ENCODE assay signal across 17 cellular contexts in the genomic region with DNA sequence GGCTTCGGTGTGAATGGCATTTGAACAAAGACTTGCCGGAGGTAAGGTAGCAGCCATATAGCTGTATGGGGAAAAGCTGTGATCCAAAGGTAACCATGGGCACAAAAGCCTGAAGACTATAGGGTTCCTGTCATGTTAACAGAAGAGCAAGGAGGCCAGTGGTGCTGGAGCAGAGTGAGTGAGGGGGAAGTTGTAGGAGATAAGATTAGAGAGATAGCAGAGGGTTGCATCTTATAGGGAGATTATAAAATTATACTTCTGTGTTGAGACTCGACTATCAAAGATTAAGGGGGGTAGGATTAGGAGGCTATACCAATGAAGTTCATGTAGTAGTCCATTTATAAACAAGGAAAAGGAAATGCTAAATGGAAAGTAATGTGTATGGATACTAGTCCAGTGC. TPM values are rescaled to one million over a fixed set of nuclear protein-coding genes. Genes with fewer than 3 reads are reported as not detected.
DNase-seq lines count a peak whose midpoint lies in the region; ATAC-seq, FAIRE-seq and TF ChIP-seq lines count a peak whose summit lies in the region.
"Had no signal": no experiment of that assay in that cellular context is flagged by ENCODE, and none has a peak within 500 bp of the region (broad histone marks: within the 10 kb centered on the region; RNA-seq: fewer than 3 reads in every experiment).

No MANE protein-coding gene starts in this region.

- H3K79me2 ChIP-seq in neural cell (replicated peaks; ENCODE audit: insufficient read depth, low read length) = peaks cover 67% of the 10 kb centered on the region

- peak overlapping the region; percentile 45 for H3K4me3 ChIP-seq in neural cell (ENCODE audit: low read length)
- H3K4me3 ChIP-seq: gastrocnemius medialis, MG63, spleen had no signal

- no peak overlapping the region for H3K4me2 ChIP-seq in neural cell (ENCODE audit: low read length)

- no peaks in the 10 kb centered on the region for H3K36me3 ChIP-seq in neural cell (ENCODE audit: insufficient read depth, low read length)
- H3K36me3 ChIP-seq: gastrocnemius medialis had no signal

- no peaks in the 10 kb centered on the region for H3K9me3 Mint-ChIP-seq in activated CD4-positive, alpha-beta T cell treated with anti-CD3 and anti-CD28 coated beads, Interleukin-2, amount 10 ng/mL, durations not matched to agents 24 days and 14 days
- H3K9me3 Mint-ChIP-seq in IgD-negative memory B cell = no peaks in the 10 kb centered on the region
- H3K9me3 Mint-ChIP-seq in activated naive CD8-positive, alpha-beta T cell treated with anti-CD3 and anti-CD28 coated beads, Interleukin-2, amount 50 U/mL, for 24 hours = no peaks in the 10 kb centered on the region

- TF ChIP-seq EP300 in neural cell (conservative IDR thresholded peaks at IDR 0.05; ENCODE audit: poor library complexity, severe bottlenecking) = no peak

- H3K27me3 Mint-ChIP-seq in activated CD4-positive, alpha-beta T cell treated with anti-CD3 and anti-CD28 coated beads, Interleukin-2, amount 10 ng/mL, durations not matched to agents 24 days and 14 days = no peaks in the 10 kb centered on the region
- no peaks in the 10 kb centered on the region for H3K27me3 Mint-ChIP-seq in IgD-negative memory B cell
- no peaks in the 10 kb centered on the region for H3K27me3 Mint-ChIP-seq in activated naive CD8-positive, alpha-beta T cell treated with anti-CD3 and anti-CD28 coated beads, Interleukin-2, amount 50 U/mL, for 24 hours

- H3K27me3 ChIP-seq in neural cell (ENCODE audit: insufficient read depth, low read depth, low read length) = no peaks in the 10 kb centered on the region
- H3K27me3 ChIP-seq: gastrocnemius medialis, MG63, spleen had no signal

- peaks cover 39% of the 10 kb centered on the region for H3K36me3 Mint-ChIP-seq in activated CD4-positive, alpha-beta T cell treated with anti-CD3 and anti-CD28 coated beads, Interleukin-2, amount 10 ng/mL, durations not matched to agents 24 days and 14 days (ENCODE audit: low read depth)
- H3K36me3 Mint-ChIP-seq in IgD-negative memory B cell = no peaks in the 10 kb centered on the region
- peaks cover 42% of the 10 kb centered on the region for H3K36me3 Mint-ChIP-seq in activated naive CD8-positive, alpha-beta T cell treated with anti-CD3 and anti-CD28 coated beads, Interleukin-2, amount 50 U/mL, for 24 hours (ENCODE audit: low read depth)

- H3K9ac ChIP-seq in neural cell (ENCODE audit: low read length) = no peak overlapping the region

- ATAC-seq in activated naive CD8-positive, alpha-beta T cell treated with anti-CD3 and anti-CD28 coated beads, Interleukin-2, amount 50 U/mL, for 24 hours = no peak
- no peak for ATAC-seq in GM18511 (IDR thresholded peaks at IDR 0.05; ENCODE audit: unreplicated experiment)
- ATAC-seq in HG02885 (IDR thresholded peaks at IDR 0.05; ENCODE audit: poor library complexity, unreplicated experiment) = no peak
- ATAC-seq: activated CD4-positive, CD25-positive, alpha-beta regulatory T cell treated with anti-CD3 and anti-CD28 coated beads, Interleukin-2, amount 50 U/mL, for 24 hours; gastrocnemius medialis had no signal

- no peak for FAIRE-seq in RCC 7860 (lab: Jason Lieb, UNC)
- FAIRE-seq: GM18507 had no signal

- no peak overlapping the region for H3K27ac Mint-ChIP-seq in activated CD4-positive, alpha-beta T cell treated with anti-CD3 and anti-CD28 coated beads, Interleukin-2, amount 10 ng/mL, durations not matched to agents 24 days and 14 days
- H3K27ac Mint-ChIP-seq in IgD-negative memory B cell = no peak overlapping the region
- H3K27ac Mint-ChIP-seq in activated naive CD8-positive, alpha-beta T cell treated with anti-CD3 and anti-CD28 coated beads, Interleukin-2, amount 50 U/mL, for 24 hours = no peak overlapping the region

- H2AFZ ChIP-seq in neural cell (ENCODE audit: low read depth, low read length) = no peak overlapping the region

- intact Hi-C loops in activated CD4-positive, alpha-beta T cell treated with anti-CD3 and anti-CD28 coated beads, Interleukin-2, amount 10 ng/mL, durations not matched to agents 24 days and 14 days (cut with micrococcal nuclease) = loop anchor here (10.0 kb wide), 1 partner anchor 168 kb away; no protein-coding TSS in a partner anchor

- peaks cover 42% of the 10 kb centered on the region for H3K4me1 Mint-ChIP-seq in activated CD4-positive, alpha-beta T cell treated with anti-CD3 and anti-CD28 coated beads, Interleukin-2, amount 10 ng/mL, durations not matched to agents 24 days and 14 days
- peaks cover 29 to 44% (median 42%) of the 10 kb centered on the region in 3 donors for H3K4me1 Mint-ChIP-seq in IgD-negative memory B cell
- H3K4me1 Mint-ChIP-seq in activated naive CD8-positive, alpha-beta T cell treated with anti-CD3 and anti-CD28 coated beads, Interleukin-2, amount 50 U/mL, for 24 hours = peaks cover 54% of the 10 kb centered on the region

- no peak for DNase-seq in activated CD4-positive, alpha-beta T cell treated with anti-CD3 and anti-CD28 coated beads, Interleukin-2, amount 10 ng/mL, durations not matched to agents 24 days and 14 days
- DNase-seq in activated CD4-positive, alpha-beta T cell treated with anti-CD3 and anti-CD28 coated beads, Interleukin-2, amount 50 U/mL, for 1 hour = no peak
- no peak for DNase-seq in activated naive CD8-positive, alpha-beta T cell treated with anti-CD3 and anti-CD28 coated beads, Interleukin-2, amount 50 U/mL, for 24 hours
- no peak for DNase-seq in RCC 7860 (ENCODE audit: low spot score)
- DNase-seq: activated naive CD4-positive, alpha-beta T cell treated with anti-CD3 and anti-CD28 coated beads, Interleukin-2, amount 50 U/mL, for 16 hours; dermis blood vessel endothelial cell; gastrocnemius medialis; MG63; NCI-H2227 treated with DMSO at 0.1 percent for 48 hours; SHP77; spleen had no signal

- peak overlapping the region; percentile 47 for H3K4me3 Mint-ChIP-seq in activated CD4-positive, alpha-beta T cell treated with anti-CD3 and anti-CD28 coated beads, Interleukin-2, amount 10 ng/mL, durations not matched to agents 24 days and 14 days
- H3K4me3 Mint-ChIP-seq in IgD-negative memory B cell = peak overlapping the region in 3 of 4 donors; percentile 19 to 47 (median 46)
- peak overlapping the region; percentile 22 for H3K4me3 Mint-ChIP-seq in activated naive CD8-positive, alpha-beta T cell treated with anti-CD3 and anti-CD28 coated beads, Interleukin-2, amount 50 U/mL, for 24 hours

- TF ChIP-seq CTCF in neural cell (IDR thresholded peaks at IDR 0.05; ENCODE audit: poor library complexity, severe bottlenecking) = no peak

- H3K9me3 ChIP-seq in neural cell (ENCODE audit: low read length) = no peaks in the 10 kb centered on the region
- H3K9me3 ChIP-seq: gastrocnemius medialis, MG63, spleen had no signal

- no peaks in the 10 kb centered on the region for H3K9me2 ChIP-seq in neural cell (ENCODE audit: insufficient read depth, low read length)

- peaks cover 2% of the 10 kb centered on the region for H3F3A ChIP-seq in neural cell (ENCODE audit: insufficient read depth, low read length, poor library complexity, severe bottlenecking)

- H3K27ac ChIP-seq in neural cell (ENCODE audit: low read length) = no peak overlapping the region
- H3K27ac ChIP-seq: spleen had no signal

- H4K20me1 ChIP-seq in neural cell (ENCODE audit: insufficient read depth) = no peaks in the 10 kb centered on the region

- TF ChIP-seq RAD21 in neural cell (conservative IDR thresholded peaks at IDR 0.05) = no peak

TF ChIP-seq in neural cell, 6 proteins besides CTCF, POLR2A, EP300 and RAD21:
- TF ChIP-seq, protein P1, sequence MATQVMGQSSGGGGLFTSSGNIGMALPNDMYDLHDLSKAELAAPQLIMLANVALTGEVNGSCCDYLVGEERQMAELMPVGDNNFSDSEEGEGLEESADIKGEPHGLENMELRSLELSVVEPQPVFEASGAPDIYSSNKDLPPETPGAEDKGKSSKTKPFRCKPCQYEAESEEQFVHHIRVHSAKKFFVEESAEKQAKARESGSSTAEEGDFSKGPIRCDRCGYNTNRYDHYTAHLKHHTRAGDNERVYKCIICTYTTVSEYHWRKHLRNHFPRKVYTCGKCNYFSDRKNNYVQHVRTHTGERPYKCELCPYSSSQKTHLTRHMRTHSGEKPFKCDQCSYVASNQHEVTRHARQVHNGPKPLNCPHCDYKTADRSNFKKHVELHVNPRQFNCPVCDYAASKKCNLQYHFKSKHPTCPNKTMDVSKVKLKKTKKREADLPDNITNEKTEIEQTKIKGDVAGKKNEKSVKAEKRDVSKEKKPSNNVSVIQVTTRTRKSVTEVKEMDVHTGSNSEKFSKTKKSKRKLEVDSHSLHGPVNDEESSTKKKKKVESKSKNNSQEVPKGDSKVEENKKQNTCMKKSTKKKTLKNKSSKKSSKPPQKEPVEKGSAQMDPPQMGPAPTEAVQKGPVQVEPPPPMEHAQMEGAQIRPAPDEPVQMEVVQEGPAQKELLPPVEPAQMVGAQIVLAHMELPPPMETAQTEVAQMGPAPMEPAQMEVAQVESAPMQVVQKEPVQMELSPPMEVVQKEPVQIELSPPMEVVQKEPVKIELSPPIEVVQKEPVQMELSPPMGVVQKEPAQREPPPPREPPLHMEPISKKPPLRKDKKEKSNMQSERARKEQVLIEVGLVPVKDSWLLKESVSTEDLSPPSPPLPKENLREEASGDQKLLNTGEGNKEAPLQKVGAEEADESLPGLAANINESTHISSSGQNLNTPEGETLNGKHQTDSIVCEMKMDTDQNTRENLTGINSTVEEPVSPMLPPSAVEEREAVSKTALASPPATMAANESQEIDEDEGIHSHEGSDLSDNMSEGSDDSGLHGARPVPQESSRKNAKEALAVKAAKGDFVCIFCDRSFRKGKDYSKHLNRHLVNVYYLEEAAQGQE (IDR thresholded peaks at IDR 0.05; ENCODE audit: borderline replicate concordance) = no peak
- TF ChIP-seq TAF1 (IDR thresholded peaks at IDR 0.05; ENCODE audit: low read depth) = no peak
- no peak for TF ChIP-seq MXI1 (conservative IDR thresholded peaks at IDR 0.05; ENCODE audit: poor library complexity, severe bottlenecking)
- TF ChIP-seq SMC3 (conservative IDR thresholded peaks at IDR 0.05; ENCODE audit: poor library complexity) = no peak
- TF ChIP-seq EZH2 (IDR thresholded peaks at IDR 0.05; ENCODE audit: borderline replicate concordance, insufficient read depth, low read length, poor library complexity, severe bottlenecking) = no peak
- no peak for TF ChIP-seq POLR2AphosphoS5 (IDR thresholded peaks at IDR 0.05)

RNA-seq across cellular contexts. Expression of a gene that starts 3.3 kb away (rescaled TPM):
- 48.9 and 51.4 TPM in 2 replicates for total RNA-seq in activated CD4-positive, alpha-beta T cell treated with anti-CD3 and anti-CD28 coated beads, Interleukin-2, amount 10 ng/mL, durations not matched to agents 24 days and 14 days
- polyA plus RNA-seq in IgD-negative memory B cell (15.6 TPM), neural cell (29.5 and 30.6 TPM in 2 replicates)
- polyA minus RNA-seq in neural cell = 81.6 and 82.0 TPM in 2 replicates

RNA-seq across cellular contexts. Expression of a gene that starts 3.7 kb away (rescaled TPM):
- 17.1 and 17.7 TPM in 2 replicates for total RNA-seq in activated CD4-positive, alpha-beta T cell treated with anti-CD3 and anti-CD28 coated beads, Interleukin-2, amount 10 ng/mL, durations not matched to agents 24 days and 14 days
- polyA plus RNA-seq in IgD-negative memory B cell (5.9 TPM), neural cell (50.0 and 57.6 TPM in 2 replicates)
- 54.3 and 57.7 TPM in 2 replicates for polyA minus RNA-seq in neural cell
